8 cellular contexts compared by ENCODE assay signal in genomic region chr3:57555316-57555715, GRCh38. TPM values are rescaled to one million over a fixed set of nuclear protein-coding genes. Genes with fewer than 3 reads are reported as not detected.
DNase-seq lines count a peak whose midpoint lies in the region; ATAC-seq and TF ChIP-seq lines count a peak whose summit lies in the region.

No MANE protein-coding gene starts in this region.

- no peaks in the 10 kb centered on the region for H3K4me1 ChIP-seq in urinary bladder (ENCODE audit: insufficient read depth)

- H3K4me3 ChIP-seq in urinary bladder (ENCODE audit: low read depth, low read length), result peak overlapping the region; percentile 88

- WGBS in urinary bladder, result 32% methylated on average over 9 of the region's 9 CpGs

- no peaks in the 10 kb centered on the region for H3K9me3 Mint-ChIP-seq in brain

- no peaks in the 10 kb centered on the region for H3K36me3 ChIP-seq in urinary bladder (ENCODE audit: insufficient read depth)

- in situ Hi-C loops in ACHN (cut with HindIII; ENCODE audit: low pct_ligation_motif_present, low pct_unique_long_range_greater_than_20kb, low sequenced_read_pairs), result no loop called here

- intact Hi-C loops in posterior vena cava (cut with DNase I), result no loop called here

- TF ChIP-seq CTCF in brain (conservative IDR thresholded peaks at IDR 0.05), result no peak

- H3K4me1 Mint-ChIP-seq in brain, result peaks cover 42% of the 10 kb centered on the region

- peak overlapping the region; percentile 84 to 91 (median 88) for H3K4me3 Mint-ChIP-seq in brain

- peak overlapping the region; percentile 98 to 100 (median 99) for H3K27ac Mint-ChIP-seq in brain

- no peak for ATAC-seq in esophagus mucosa

- peak; percentile 20 for DNase-seq in ACHN
- peak; percentile 2 for DNase-seq in HK-2 (ENCODE audit: unreplicated experiment)
- peak; percentile 17 for DNase-seq in medulla oblongata (ENCODE audit: extremely low spot score)
- DNase-seq in hippocampal formation (lab: John Stamatoyannopoulos, UW), result no peak
- no peak for DNase-seq in posterior vena cava (ENCODE audit: low spot score)

- peaks cover 30% of the 10 kb centered on the region for H3K36me3 Mint-ChIP-seq in brain

- H3K27ac ChIP-seq in urinary bladder (ENCODE audit: low read depth), result peak overlapping the region; percentile 31

- peaks cover 10% of the 10 kb centered on the region for H3K27me3 Mint-ChIP-seq in brain

RNA-seq across cellular contexts. Expression of gene PDE12, which starts 0.8 kb away (rescaled TPM):
- polyA plus RNA-seq in brain (ENCODE audit: insufficient read depth, low read depth, low replicate concordance), result 5.4 TPM
- 9.4 TPM for total RNA-seq in urinary bladder
- 10.2 TPM for polyA plus RNA-seq in urinary bladder
- total RNA-seq in esophagus mucosa, result 17.5 TPM
- total RNA-seq in posterior vena cava, result 10 to 100 TPM; 16.4 to 17.9 TPM

RNA-seq across cellular contexts. Expression of gene DNAH12, which starts 11.2 kb away (rescaled TPM):
- polyA plus RNA-seq in brain (ENCODE audit: insufficient read depth, low read depth, low replicate concordance) (not detected), urinary bladder (0.01 TPM)
- total RNA-seq in urinary bladder (0.37 TPM), esophagus mucosa (0.08 TPM), posterior vena cava (under 1 TPM; 0.05 to 0.19 TPM)

RNA-seq across cellular contexts. Expression of gene ARF4, which starts 41.8 kb away (rescaled TPM):
- polyA plus RNA-seq in brain (ENCODE audit: insufficient read depth, low read depth, low replicate concordance) (107 TPM), urinary bladder (129 TPM)
- total RNA-seq in urinary bladder (296 TPM), esophagus mucosa (72.1 TPM), posterior vena cava (100 to 1,000 TPM; 152 to 191 TPM)

Comparison
In these comparisons a context has a peak if more than half of its experiments do, and no peak if none do; other contexts are left out.
1. DNase-seq: peak in ACHN (single experiment), HK-2 (single experiment) and medulla oblongata (single experiment); none in hippocampal formation (0 of 2) and posterior vena cava (single experiment).